1 cellular context compared by ENCODE assay signal in the genomic region with DNA sequence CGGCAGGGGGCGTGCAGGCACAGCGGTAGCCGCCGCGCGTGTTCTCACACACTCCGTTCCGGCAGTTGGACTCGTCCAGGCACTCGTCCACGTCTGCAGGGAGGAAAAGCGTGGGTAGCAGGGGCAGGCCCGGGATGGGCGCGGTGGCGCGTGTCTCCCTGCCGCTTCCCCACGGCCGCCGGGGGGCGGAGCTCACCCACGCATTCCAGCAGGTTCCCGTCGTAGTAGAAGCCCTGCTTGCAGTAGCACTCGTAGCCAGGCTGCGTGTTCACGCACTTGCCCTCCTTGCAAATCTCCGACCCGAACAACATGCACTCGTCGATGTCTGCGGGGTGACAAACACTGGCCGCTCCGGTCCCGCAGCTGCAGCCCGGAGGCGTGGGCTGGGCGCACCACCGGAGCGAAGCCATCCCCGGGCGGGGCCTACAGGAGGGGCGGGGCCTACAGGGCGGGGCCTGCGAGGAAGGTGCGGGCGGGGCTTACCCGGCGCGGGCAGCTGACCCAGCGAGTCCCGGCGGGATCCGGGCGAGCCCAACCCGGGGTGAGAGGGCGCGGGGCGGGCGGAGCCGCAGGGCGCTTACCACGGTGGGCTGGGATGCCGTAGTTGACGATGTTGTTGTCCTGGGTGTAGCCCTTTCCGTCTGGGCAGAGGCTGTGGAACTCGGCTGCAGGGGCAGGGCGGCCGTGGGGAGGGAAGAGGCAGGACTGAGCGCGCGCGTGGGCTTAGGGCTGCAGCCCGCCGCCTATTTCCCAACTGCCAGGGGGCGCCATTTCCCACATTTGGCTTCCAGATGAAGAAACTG.
TF ChIP-seq lines count a peak whose summit lies in the region.

No MANE protein-coding gene starts in this region.

TF ChIP-seq in HepG2, 621 proteins besides CTCF, POLR2A, EP300 and RAD21 (continued from another document):
- TF ChIP-seq ARID4A (CRISPR knock-in tag; IDR thresholded peaks at IDR 0.05; ENCODE audit: borderline replicate concordance) (peak; percentile 32; the same call in 1 of the 2 replicates), CEBPG (CRISPR knock-in tag; IDR thresholded peaks at IDR 0.05) (peak; percentile 52; the same call in 1 of the 2 replicates), CEBPB (IDR thresholded peaks at IDR 0.05; ENCODE audit: borderline replicate concordance, low read depth, low read length) (0 out of 2 replicates have a peak, but pooled peaks have one; percentile 23), ZNF605 (CRISPR knock-in tag; IDR thresholded peaks at IDR 0.05) (peak; percentile 24; the same call in 1 of the 2 replicates), AGO2 (optimal IDR thresholded peaks at IDR 0.05; ENCODE audit: low read depth, low read length) (peak; percentile 92), SALL1 (CRISPR knock-in tag; IDR thresholded peaks at IDR 0.05) (peak; percentile 47; the same call in 1 of the 2 replicates), RBFOX2 (IDR thresholded peaks at IDR 0.05; ENCODE audit: low read depth, low read length) (peak; percentile 56), ZBED4 (CRISPR knock-in tag; IDR thresholded peaks at IDR 0.05; ENCODE audit: borderline replicate concordance) (no peak), GPN1 (CRISPR knock-in tag; IDR thresholded peaks at IDR 0.05; ENCODE audit: borderline replicate concordance) (no peak), GLI4 (CRISPR knock-in tag; IDR thresholded peaks at IDR 0.05; ENCODE audit: borderline replicate concordance) (no peak), GTF2F1 (IDR thresholded peaks at IDR 0.05; ENCODE audit: low read length) (no peak), POLR2AphosphoS5 (IDR thresholded peaks at IDR 0.05; ENCODE audit: low read depth, low read length) (peak; percentile 3; the same call in 1 of the 2 replicates), ZSCAN25 (CRISPR knock-in tag; IDR thresholded peaks at IDR 0.05) (peak; percentile 69; the same call in 1 of the 2 replicates)
- TF ChIP-seq, protein P1, sequence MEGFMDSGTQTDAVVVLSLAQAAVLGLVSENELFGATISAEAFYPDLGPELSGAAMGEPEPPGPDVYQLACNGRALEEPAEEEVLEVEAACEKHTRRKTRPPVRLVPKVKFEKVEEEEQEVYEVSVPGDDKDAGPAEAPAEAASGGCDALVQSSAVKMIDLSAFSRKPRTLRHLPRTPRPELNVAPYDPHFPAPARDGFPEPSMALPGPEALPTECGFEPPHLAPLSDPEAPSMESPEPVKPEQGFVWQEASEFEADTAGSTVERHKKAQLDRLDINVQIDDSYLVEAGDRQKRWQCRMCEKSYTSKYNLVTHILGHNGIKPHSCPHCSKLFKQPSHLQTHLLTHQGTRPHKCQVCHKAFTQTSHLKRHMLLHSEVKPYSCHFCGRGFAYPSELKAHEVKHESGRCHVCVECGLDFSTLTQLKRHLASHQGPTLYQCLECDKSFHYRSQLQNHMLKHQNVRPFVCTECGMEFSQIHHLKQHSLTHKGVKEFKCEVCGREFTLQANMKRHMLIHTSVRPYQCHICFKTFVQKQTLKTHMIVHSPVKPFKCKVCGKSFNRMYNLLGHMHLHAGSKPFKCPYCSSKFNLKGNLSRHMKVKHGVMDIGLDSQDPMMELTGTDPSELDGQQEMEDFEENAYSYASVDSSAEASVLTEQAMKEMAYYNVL (CRISPR knock-in tag; IDR thresholded peaks at IDR 0.05; ENCODE audit: borderline replicate concordance), result no peak
- TF ChIP-seq, protein P2, sequence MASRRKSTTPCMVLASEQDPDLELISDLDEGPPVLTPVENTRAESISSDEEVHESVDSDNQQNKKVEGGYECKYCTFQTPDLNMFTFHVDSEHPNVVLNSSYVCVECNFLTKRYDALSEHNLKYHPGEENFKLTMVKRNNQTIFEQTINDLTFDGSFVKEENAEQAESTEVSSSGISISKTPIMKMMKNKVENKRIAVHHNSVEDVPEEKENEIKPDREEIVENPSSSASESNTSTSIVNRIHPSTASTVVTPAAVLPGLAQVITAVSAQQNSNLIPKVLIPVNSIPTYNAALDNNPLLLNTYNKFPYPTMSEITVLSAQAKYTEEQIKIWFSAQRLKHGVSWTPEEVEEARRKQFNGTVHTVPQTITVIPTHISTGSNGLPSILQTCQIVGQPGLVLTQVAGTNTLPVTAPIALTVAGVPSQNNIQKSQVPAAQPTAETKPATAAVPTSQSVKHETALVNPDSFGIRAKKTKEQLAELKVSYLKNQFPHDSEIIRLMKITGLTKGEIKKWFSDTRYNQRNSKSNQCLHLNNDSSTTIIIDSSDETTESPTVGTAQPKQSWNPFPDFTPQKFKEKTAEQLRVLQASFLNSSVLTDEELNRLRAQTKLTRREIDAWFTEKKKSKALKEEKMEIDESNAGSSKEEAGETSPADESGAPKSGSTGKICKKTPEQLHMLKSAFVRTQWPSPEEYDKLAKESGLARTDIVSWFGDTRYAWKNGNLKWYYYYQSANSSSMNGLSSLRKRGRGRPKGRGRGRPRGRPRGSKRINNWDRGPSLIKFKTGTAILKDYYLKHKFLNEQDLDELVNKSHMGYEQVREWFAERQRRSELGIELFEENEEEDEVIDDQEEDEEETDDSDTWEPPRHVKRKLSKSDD (CRISPR knock-in tag; IDR thresholded peaks at IDR 0.05; ENCODE audit: low read depth), result 0 out of 2 replicates have a peak, but pooled peaks have one; percentile 58
